13 cellular contexts compared by ENCODE assay signal in the genomic region with DNA sequence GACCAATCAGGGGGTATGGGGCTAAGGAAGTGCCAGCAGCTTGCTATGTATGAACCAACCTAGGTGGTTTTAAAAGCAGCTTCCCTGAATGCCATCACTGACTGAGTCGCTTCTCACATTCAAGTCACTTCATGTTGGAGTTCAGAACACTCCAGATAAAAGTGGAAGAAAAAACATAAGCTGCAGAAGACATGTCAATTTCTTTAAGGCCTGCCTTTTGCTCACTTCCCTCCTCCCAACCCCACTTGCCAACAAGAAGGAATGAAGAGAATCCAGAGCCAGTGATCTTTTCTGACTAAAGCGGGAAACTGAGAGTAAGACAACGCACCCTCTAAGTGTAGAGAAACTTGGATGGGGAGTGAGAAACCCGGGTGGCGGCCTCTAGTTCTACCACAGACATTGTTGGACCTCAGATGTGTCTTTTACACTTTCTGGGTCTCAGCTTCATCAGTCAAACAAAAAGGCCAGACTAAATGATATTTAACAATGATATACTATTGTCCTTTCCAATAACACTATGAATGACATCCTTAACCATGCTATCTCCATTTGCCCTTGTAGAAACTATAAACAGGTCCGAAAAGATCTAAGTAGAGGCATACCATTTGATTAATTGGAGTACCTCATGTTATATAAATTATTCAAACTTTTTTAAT. TPM values are rescaled to one million over a fixed set of nuclear protein-coding genes. Genes with fewer than 3 reads are reported as not detected.
DNase-seq lines count a peak whose midpoint lies in the region; ATAC-seq, FAIRE-seq and TF ChIP-seq lines count a peak whose summit lies in the region.
"Had no signal": no experiment of that assay in that cellular context is flagged by ENCODE, and none has a peak within 500 bp of the region (broad histone marks: within the 10 kb centered on the region; RNA-seq: fewer than 3 reads in every experiment).

No MANE protein-coding gene starts in this region.

- no peaks in the 10 kb centered on the region for H3K27me3 Mint-ChIP-seq in activated T-helper 17 cell treated with anti-CD3 and anti-CD28 coated beads, Interleukin-2, amount 50 U/mL, for 72 hours

- H3K9me3 Mint-ChIP-seq in activated T-helper 17 cell treated with anti-CD3 and anti-CD28 coated beads, Interleukin-2, amount 50 U/mL, for 72 hours = no peaks in the 10 kb centered on the region

- peaks cover 17% of the 10 kb centered on the region for H3K36me3 Mint-ChIP-seq in activated T-helper 17 cell treated with anti-CD3 and anti-CD28 coated beads, Interleukin-2, amount 50 U/mL, for 72 hours (ENCODE audit: low read depth)

- DNase-seq in left ventricle myocardium inferior (no peak), right atrium auricular region (ENCODE audit: low spot score) (no peak), medulla oblongata (ENCODE audit: extremely low spot score) (peak; percentile 49), HTR-8/SVneo (ENCODE audit: insufficient read length, low spot score) (no peak), D721Med (ENCODE audit: insufficient read length, low spot score) (no peak), kidney (no peak)
- DNase-seq: C1 segment of cervical spinal cord, NCI-H187 treated with DMSO at 0.1 percent for 48 hours, pancreas had no signal

- H3K36me3 ChIP-seq in left ventricle myocardium inferior (no peaks in the 10 kb centered on the region), right atrium auricular region (no peaks in the 10 kb centered on the region), kidney (ENCODE audit: control insufficient read depth in 1 of 2, insufficient read depth in 2 of 2, low read length in 2 of 2) (no peaks in the 10 kb centered on the region)
- H3K36me3 ChIP-seq: esophagus muscularis mucosa, pancreas had no signal

- H3K27me3 ChIP-seq in left ventricle myocardium inferior (ENCODE audit: low read depth) = no peaks in the 10 kb centered on the region
- no peaks in the 10 kb centered on the region for H3K27me3 ChIP-seq in right atrium auricular region
- H3K27me3 ChIP-seq: esophagus muscularis mucosa, pancreas had no signal

- peak overlapping the region; percentile 20 for H3K4me3 Mint-ChIP-seq in activated T-helper 17 cell treated with anti-CD3 and anti-CD28 coated beads, Interleukin-2, amount 50 U/mL, for 72 hours

- no peaks in the 10 kb centered on the region for H3K9me3 ChIP-seq in left ventricle myocardium inferior (replicated peaks)
- no peaks in the 10 kb centered on the region for H3K9me3 ChIP-seq in right atrium auricular region
- H3K9me3 ChIP-seq in kidney (ENCODE audit: control insufficient read depth in 1 of 2, low read length in 2 of 2) = no peaks in the 10 kb centered on the region
- H3K9me3 ChIP-seq: esophagus muscularis mucosa, pancreas had no signal

- peaks cover 66% of the 10 kb centered on the region for H3K4me1 ChIP-seq in left ventricle myocardium inferior
- peaks cover 0 to 51% of the 10 kb centered on the region in 2 donors for H3K4me1 ChIP-seq in right atrium auricular region
- H3K4me1 ChIP-seq in kidney (ENCODE audit: control insufficient read depth in 1 of 2, insufficient read depth in 1 of 2, low read depth in 1 of 2, low read length in 2 of 2) = peaks cover 7 to 8% of the 10 kb centered on the region in 2 donors

- H3K4me3 ChIP-seq in left ventricle myocardium inferior = no peak overlapping the region
- H3K4me3 ChIP-seq in right atrium auricular region = no peak overlapping the region
- no peak overlapping the region for H3K4me3 ChIP-seq in kidney (ENCODE audit: low read length in 2 of 2)
- H3K4me3 ChIP-seq: esophagus muscularis mucosa, pancreas had no signal

- ATAC-seq in activated T-helper 17 cell treated with anti-CD3 and anti-CD28 coated beads, Interleukin-2, amount 50 U/mL, for 72 hours (replicated peaks) = peak; percentile 25
- no peak for ATAC-seq in HG02840 (IDR thresholded peaks at IDR 0.05; ENCODE audit: low FRiP score, unreplicated experiment)
- ATAC-seq: pancreas had no signal

- FAIRE-seq in HTR-8/SVneo (lab: Jason Lieb, UNC) = no peak
- FAIRE-seq in D721Med (lab: Jason Lieb, UNC) = no peak
- FAIRE-seq in kidney (lab: Jason Lieb, UNC) = no peak
- FAIRE-seq: pancreas, TTC549 had no signal

- intact Hi-C loops in left ventricle myocardium inferior (cut with micrococcal nuclease) (no loop called here), kidney (cut with DNase I) (no loop called here)

- no peak for TF ChIP-seq CTCF in left ventricle myocardium inferior (IDR thresholded peaks at IDR 0.05; ENCODE audit: borderline replicate concordance)
- TF ChIP-seq CTCF in right atrium auricular region (IDR thresholded peaks at IDR 0.05) = no peak
- no peak for TF ChIP-seq CTCF in D721Med (IDR thresholded peaks at IDR 0.05; ENCODE audit: insufficient read depth, missing control alignments)
- TF ChIP-seq CTCF in kidney (IDR thresholded peaks at IDR 0.05; ENCODE audit: borderline replicate concordance, extremely low read depth, insufficient read depth) = no peak

- peaks cover 48% of the 10 kb centered on the region for H3K4me1 Mint-ChIP-seq in activated T-helper 17 cell treated with anti-CD3 and anti-CD28 coated beads, Interleukin-2, amount 50 U/mL, for 72 hours

- peak overlapping the region; percentile 24 for H3K27ac ChIP-seq in left ventricle myocardium inferior (replicated peaks)
- peak overlapping the region in 1 of 2 donors; percentile 25 for H3K27ac ChIP-seq in right atrium auricular region
- no peak overlapping the region for H3K27ac ChIP-seq in kidney (ENCODE audit: low read depth in 2 of 2, low read length in 2 of 2)
- H3K27ac ChIP-seq: pancreas had no signal

- no peak overlapping the region for H3K9ac ChIP-seq in kidney (ENCODE audit: low read length in 2 of 2)

- no peak overlapping the region for H3K27ac Mint-ChIP-seq in activated T-helper 17 cell treated with anti-CD3 and anti-CD28 coated beads, Interleukin-2, amount 50 U/mL, for 72 hours

RNA-seq across cellular contexts. Expression of a gene that starts 54.1 kb away (rescaled TPM):
- 29.9 TPM for total RNA-seq in left ventricle myocardium inferior
- 10 to 100 TPM; 28.7 to 29.3 TPM for total RNA-seq in right atrium auricular region
- total RNA-seq in activated T-helper 17 cell treated with anti-CD3 and anti-CD28 coated beads, Interleukin-2, amount 50 U/mL, for 72 hours = 10 to 100 TPM; 14.8 to 22.0 TPM
- total RNA-seq in kidney = 39.0 TPM
- 6.7 TPM for polyA plus RNA-seq in kidney (ENCODE audit: insufficient read depth, low read depth, low replicate concordance)
